ENCODE assay signal across 28 cellular contexts in genomic region chr6:63372951-63373533, GRCh38. TPM values are rescaled to one million over a fixed set of nuclear protein-coding genes. Genes with fewer than 3 reads are reported as not detected.
"Had no signal": no experiment of that assay in that cellular context is flagged by ENCODE, and none has a peak within 500 bp of the region (broad histone marks: within the 10 kb centered on the region; RNA-seq: fewer than 3 reads in every experiment).

No MANE protein-coding gene starts in this region.

- H3K27ac ChIP-seq: adrenal gland, ascending aorta, brain microvascular endothelial cell, gastroesophageal sphincter, neutrophil, ovary, prostate gland, right atrium auricular region, upper lobe of left lung had no signal

- H3K27me3 Mint-ChIP-seq: activated naive CD8-positive, alpha-beta T cell had no signal

- H3K36me3 ChIP-seq: adrenal gland, ascending aorta, brain microvascular endothelial cell, gastroesophageal sphincter, neutrophil, ovary, prostate gland, right atrium auricular region, upper lobe of left lung had no signal

- H3K4me1 Mint-ChIP-seq: natural killer cell had no signal

- H3K4me3 ChIP-seq: adrenal gland, ascending aorta, gastroesophageal sphincter, ovary, prostate gland, right atrium auricular region, upper lobe of left lung had no signal

- DNase-seq: activated CD4-positive, alpha-beta T cell treated with anti-CD3 and anti-CD28 coated beads, Interleukin-2, amount 50 U/mL, for 1 hour; activated CD8-positive, alpha-beta T cell treated with anti-CD3 and anti-CD28 coated beads, Interleukin-2, amount 10 ng/mL, durations not matched to agents 7 days and 5 days; activated naive CD4-positive, alpha-beta T cell; adrenal gland; brain microvascular endothelial cell; central memory CD4-positive, alpha-beta T cell; dermis blood vessel endothelial cell; effector CD8-positive, alpha-beta T cell; hypothalamus; left ventricle myocardium superior; mammary epithelial cell; midbrain; natural killer cell; ovary; stimulated activated CD4-positive, alpha-beta T cell treated with anti-CD3 and anti-CD28 coated beads, Interleukin-12 subunit alpha, Interleukin-12 subunit beta, amount 100 ng/mL, for 4 hours; stimulated activated CD4-positive, alpha-beta T cell treated with anti-CD3 and anti-CD28 coated beads, Interleukin-4, amount 100 ng/mL, for 4 hours; stimulated activated naive CD8-positive, alpha-beta T cell treated with anti-CD3 and anti-CD28 coated beads, Interleukin-15, Interleukin-2, amounts not matched to agents 100 U/mL and 50 U/mL, for 24 hours; upper lobe of left lung had no signal

- H3K4me3 Mint-ChIP-seq: activated CD8-positive, alpha-beta T cell treated with anti-CD3 and anti-CD28 coated beads, Interleukin-2, amount 10 ng/mL, durations not matched to agents 7 days and 5 days; activated naive CD8-positive, alpha-beta T cell; natural killer cell had no signal

- H3K27me3 ChIP-seq: adrenal gland, ascending aorta, brain microvascular endothelial cell, gastroesophageal sphincter, neutrophil, ovary, right atrium auricular region, upper lobe of left lung had no signal

- H3K9me3 ChIP-seq: adrenal gland, ascending aorta, gastroesophageal sphincter, neutrophil, ovary, prostate gland, right atrium auricular region, upper lobe of left lung had no signal

- H3K4me1 ChIP-seq: adrenal gland, ascending aorta, gastroesophageal sphincter, prostate gland, right atrium auricular region, upper lobe of left lung had no signal

- H3K27ac Mint-ChIP-seq: activated CD8-positive, alpha-beta T cell treated with anti-CD3 and anti-CD28 coated beads, Interleukin-2, amount 10 ng/mL, durations not matched to agents 7 days and 5 days; activated naive CD8-positive, alpha-beta T cell; activated T-helper 2 cell treated with anti-CD3 and anti-CD28 coated beads, Interferon-gamma antibody, Interleukin-2, Interleukin-4, amounts not matched to agents 10 μg/mL and 5 μg/mL and 100 μg/mL, durations not matched to agents 14 hours and 24 hours and 36 hours; natural killer cell had no signal

- ATAC-seq: activated CD4-positive, CD25-positive, alpha-beta regulatory T cell treated with anti-CD3 and anti-CD28 coated beads, Interleukin-2, amount 50 U/mL, for 24 hours; activated CD8-positive, alpha-beta T cell treated with anti-CD3 and anti-CD28 coated beads, Interleukin-2, amount 10 ng/mL, durations not matched to agents 7 days and 5 days; esophagus mucosa; gastroesophageal sphincter; left ventricle myocardium superior; natural killer cell; stimulated activated naive CD8-positive, alpha-beta T cell treated with anti-CD3 and anti-CD28 coated beads, Interleukin-15, Interleukin-2, amounts not matched to agents 100 U/mL and 50 U/mL, for 24 hours had no signal

- H3K36me3 Mint-ChIP-seq: activated naive CD8-positive, alpha-beta T cell; natural killer cell had no signal

RNA-seq across cellular contexts. Expression of gene LGSN, which starts 53.3 kb away (rescaled TPM):
- total RNA-seq: activated CD8-positive, alpha-beta T cell treated with anti-CD3 and anti-CD28 coated beads, Interleukin-2, amount 10 ng/mL, durations not matched to agents 7 days and 5 days; activated T-helper 2 cell treated with anti-CD3 and anti-CD28 coated beads, Interferon-gamma antibody, Interleukin-2, Interleukin-4, amounts not matched to agents 10 μg/mL and 5 μg/mL and 100 μg/mL, durations not matched to agents 14 hours and 24 hours and 36 hours; ascending aorta; dermis blood vessel endothelial cell; esophagus mucosa; gastroesophageal sphincter; left ventricle myocardium superior; mammary epithelial cell; natural killer cell; prostate gland; right atrium auricular region; subcutaneous adipose tissue had no signal
- polyA plus RNA-seq: mammary epithelial cell, ovary had no signal
